8 cellular contexts compared by ENCODE assay signal in the genomic region with DNA sequence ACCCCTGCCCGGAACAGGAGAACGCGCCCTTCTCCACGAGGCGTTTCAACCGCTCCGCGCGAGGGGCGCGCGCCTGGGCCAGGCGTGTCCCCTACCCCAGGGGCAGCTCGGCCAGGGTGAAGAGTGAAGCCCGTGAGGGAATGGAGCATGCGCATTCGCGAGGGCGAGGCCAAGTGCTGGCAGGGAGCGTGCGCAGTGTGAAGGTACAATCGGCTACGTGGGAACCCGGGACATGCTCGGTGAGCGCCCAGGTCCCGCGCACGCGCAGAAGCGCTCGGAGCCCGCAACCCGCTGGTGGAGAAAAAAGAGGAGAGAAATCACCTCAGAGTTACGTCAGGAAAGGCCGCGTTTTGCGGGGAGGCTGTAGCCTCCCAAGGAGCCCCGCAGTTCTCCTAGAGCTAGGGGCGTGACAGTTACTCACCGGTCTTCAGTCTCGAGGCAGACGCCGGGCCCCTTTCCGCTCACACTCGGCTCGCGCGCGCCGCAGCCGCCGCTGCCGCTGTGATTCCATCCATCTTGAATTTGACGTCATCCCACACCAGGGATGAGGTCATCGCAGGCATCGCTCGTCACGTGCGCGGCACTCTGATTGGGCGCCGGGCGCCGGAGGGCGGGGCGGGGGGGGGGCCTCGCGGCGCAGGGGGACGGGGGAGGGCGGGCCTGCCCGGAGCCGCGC. TPM values are rescaled to one million over a fixed set of nuclear protein-coding genes. Genes with fewer than 3 reads are reported as not detected.
DNase-seq lines count a peak whose midpoint lies in the region; ATAC-seq, FAIRE-seq and TF ChIP-seq lines count a peak whose summit lies in the region.

A gene (minus strand): TSS at position 530 of the 676 bp plus-strand sequence. CDS start 16,265 bp downstream, outside the sequence.

- DNase-seq in A549 (ENCODE audit: low read depth in 1 of 2, low spot score in 1 of 2) (peak; percentile 79 to 96), NCI-H2196 treated with DMSO at 0.1 percent for 48 hours (lab: John Stamatoyannopoulos, UW; ENCODE audit: unreplicated experiment) (peak; percentile 93), breast epithelium (ENCODE audit: low spot score in 2 of 2) (peak; percentile 98)

- TF ChIP-seq CTCF in A549 (IDR thresholded peaks at IDR 0.05) (no peak), VCaP (conservative IDR thresholded peaks at IDR 0.05) (no peak), breast epithelium (IDR thresholded peaks at IDR 0.05) (no peak)

- POLR2A ChIA-PET in A549 (lab: Yijun Ruan, JAX) = no interaction called here

- TF ChIP-seq RAD21 in A549 (conservative IDR thresholded peaks at IDR 0.05 in 1 of 2, IDR thresholded peaks at IDR 0.05 in 1 of 2) = no peak

- ATAC-seq in A549 (peak; percentile 87 to 93), GM18868 (IDR thresholded peaks at IDR 0.05; ENCODE audit: unreplicated experiment) (peak; percentile 65), HG03108 (IDR thresholded peaks at IDR 0.05; ENCODE audit: unreplicated experiment) (peak; percentile 53)

- TF ChIP-seq POLR2A in A549 (IDR thresholded peaks at IDR 0.05; ENCODE audit: low read length) (peak; percentile 81), breast epithelium (IDR thresholded peaks at IDR 0.05) (peak; percentile 61)

- H3K4me3 ChIP-seq in A549 (peak within 1 kb of the TSS; percentile 93), breast epithelium (peak within 1 kb of the TSS; percentile 77 to 93 (median 84)), iPS-18c (ENCODE audit: insufficient read depth, low read depth, low read length) (peak within 1 kb of the TSS; percentile 94), skin epidermis (peak within 1 kb of the TSS; percentile 75 to 99 (median 96))

- CTCF ChIA-PET in A549 (lab: Yijun Ruan, JAX) = interaction anchor here (1.1 kb wide), 1 partner anchor 110 kb away, joined by 3 read pairs; no protein-coding TSS in a partner anchor

- FAIRE-seq in A549 (lab: Jason Lieb, UNC) = no peak

- intact Hi-C loops in breast epithelium (cut with DNase I; ENCODE audit: low total_unique reads) = loop anchor here (1.0 to 10.0 kb wide), 2 partner anchors 17 to 105 kb away; no protein-coding TSS in a partner anchor

- no peaks in the 10 kb centered on the region for H3K36me3 ChIP-seq in breast epithelium

- peaks cover 9% of the 10 kb centered on the region; the same call in 2 of the 3 replicates for H3K4me1 ChIP-seq in A549
- no peaks in the 10 kb centered on the region for H3K4me1 ChIP-seq in breast epithelium

- TF ChIP-seq EP300 in A549 (IDR thresholded peaks at IDR 0.05) = no peak

- H3K27ac ChIP-seq in A549 (peak within 1 kb of the TSS; percentile 97 to 98), VCaP (peak within 1 kb of the TSS; percentile 99), breast epithelium (peak within 1 kb of the TSS; percentile 97 to 99), skin epidermis (peak within 1 kb of the TSS; percentile 88 to 99 (median 95))

- H3K4me2 ChIP-seq in A549 = peak within 1 kb of the TSS; percentile 87

- H3K27me3 ChIP-seq in breast epithelium = no peaks in the 10 kb centered on the region

- 0% methylated on average over 15 of the region's 75 CpGs for WGBS in A549 (ENCODE audit: missing lambda C conversion rate)

- no peaks in the 10 kb centered on the region for H3K9me3 ChIP-seq in A549
- H3K9me3 ChIP-seq in breast epithelium = no peaks in the 10 kb centered on the region
- H3K9me3 ChIP-seq in iPS-18c (ENCODE audit: control insufficient read depth, insufficient read depth, low read length) = peaks cover 3% of the 10 kb centered on the region

TF ChIP-seq in A549, 52 proteins besides CTCF, POLR2A, EP300 and RAD21:
- peak; percentile 76 for TF ChIP-seq BHLHE40 (IDR thresholded peaks at IDR 0.05; ENCODE audit: low read depth, low read length)
- TF ChIP-seq TFCP2L1 (CRISPR knock-in tag; IDR thresholded peaks at IDR 0.05) = 0 out of 2 replicates have a peak, but pooled peaks have one; percentile 48
- TF ChIP-seq, protein P1, sequence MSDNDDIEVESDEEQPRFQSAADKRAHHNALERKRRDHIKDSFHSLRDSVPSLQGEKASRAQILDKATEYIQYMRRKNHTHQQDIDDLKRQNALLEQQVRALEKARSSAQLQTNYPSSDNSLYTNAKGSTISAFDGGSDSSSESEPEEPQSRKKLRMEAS (IDR thresholded peaks at IDR 0.05) = peak; percentile 33
- TF ChIP-seq JUN (IDR thresholded peaks at IDR 0.05) = peak in 1 of 2 experiments; percentile 65; a peak in 2 of 5 replicates
- TF ChIP-seq HOXA7 (CRISPR knock-in tag; IDR thresholded peaks at IDR 0.05) = no peak
- no peak for TF ChIP-seq HOXB13 (CRISPR knock-in tag; IDR thresholded peaks at IDR 0.05; ENCODE audit: low read depth)
- no peak for TF ChIP-seq HDAC2 (IDR thresholded peaks at IDR 0.05)
- TF ChIP-seq, protein P2, sequence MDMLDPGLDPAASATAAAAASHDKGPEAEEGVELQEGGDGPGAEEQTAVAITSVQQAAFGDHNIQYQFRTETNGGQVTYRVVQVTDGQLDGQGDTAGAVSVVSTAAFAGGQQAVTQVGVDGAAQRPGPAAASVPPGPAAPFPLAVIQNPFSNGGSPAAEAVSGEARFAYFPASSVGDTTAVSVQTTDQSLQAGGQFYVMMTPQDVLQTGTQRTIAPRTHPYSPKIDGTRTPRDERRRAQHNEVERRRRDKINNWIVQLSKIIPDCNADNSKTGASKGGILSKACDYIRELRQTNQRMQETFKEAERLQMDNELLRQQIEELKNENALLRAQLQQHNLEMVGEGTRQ (IDR thresholded peaks at IDR 0.05) = peak; percentile 65
- TF ChIP-seq, protein P3, sequence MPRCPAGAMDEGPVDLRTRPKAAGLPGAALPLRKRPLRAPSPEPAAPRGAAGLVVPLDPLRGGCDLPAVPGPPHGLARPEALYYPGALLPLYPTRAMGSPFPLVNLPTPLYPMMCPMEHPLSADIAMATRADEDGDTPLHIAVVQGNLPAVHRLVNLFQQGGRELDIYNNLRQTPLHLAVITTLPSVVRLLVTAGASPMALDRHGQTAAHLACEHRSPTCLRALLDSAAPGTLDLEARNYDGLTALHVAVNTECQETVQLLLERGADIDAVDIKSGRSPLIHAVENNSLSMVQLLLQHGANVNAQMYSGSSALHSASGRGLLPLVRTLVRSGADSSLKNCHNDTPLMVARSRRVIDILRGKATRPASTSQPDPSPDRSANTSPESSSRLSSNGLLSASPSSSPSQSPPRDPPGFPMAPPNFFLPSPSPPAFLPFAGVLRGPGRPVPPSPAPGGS (IDR thresholded peaks at IDR 0.05) = peak; percentile 35; the same call in 1 of the 3 replicates
- TF ChIP-seq FOSL2 (IDR thresholded peaks at IDR 0.05) = no peak
- peak; percentile 60; the same call in 1 of the 2 replicates for TF ChIP-seq FOSL2 (CRISPR knock-in tag; IDR thresholded peaks at IDR 0.05)

RNA-seq across cellular contexts. Expression of the gene that starts here (rescaled TPM):
- polyA plus RNA-seq in A549 (2011; rRNA removed) (12.4 and 13.1 TPM in 2 replicates), A549 (2017; fragmentation: RNase III; extraction: RNeasy Plus Mini Kit Qiagen cat#74134 plus additional on column Dnase treatment) (5.4 to 5.7 TPM (median 5.4 TPM) in 3 replicates)
- polyA plus RNA-seq in A549 (2012; cell fraction: cytosol; rRNA removed) = 2.9 and 3.1 TPM in 2 replicates
- 1.7 and 2.3 TPM in 2 replicates for polyA plus RNA-seq in A549 (2012; cell fraction: nucleus; rRNA removed)
- 24.2 and 30.9 TPM in 2 replicates for polyA minus RNA-seq in A549 (2011; rRNA and poly(A)+ RNA removed)
- 10 to 100 TPM; 15.2 to 18.1 (median 16.1) TPM for total RNA-seq in breast epithelium

Comparison
In these comparisons a context has a peak if more than half of its experiments do, and no peak if none do; other contexts are left out.
1. Peak in every context shown above with its lines: DNase-seq, ATAC-seq, H3K4me3 ChIP-seq and H3K27ac ChIP-seq.